16 cellular contexts compared by ENCODE assay signal in genomic region chr19:44608391-44608821, GRCh38. TPM values are rescaled to one million over a fixed set of nuclear protein-coding genes. Genes with fewer than 3 reads are reported as not detected.
DNase-seq lines count a peak whose midpoint lies in the region; ATAC-seq, FAIRE-seq and TF ChIP-seq lines count a peak whose summit lies in the region.
"Had no signal": no experiment of that assay in that cellular context is flagged by ENCODE, and none has a peak within 500 bp of the region (broad histone marks: within the 10 kb centered on the region; RNA-seq: fewer than 3 reads in every experiment).

No MANE protein-coding gene starts in this region.

- no peaks in the 10 kb centered on the region for H3K9me1 ChIP-seq in endothelial cell of umbilical vein (replicated peaks; ENCODE audit: control insufficient read depth, extremely low read depth, insufficient read depth, low read length)

- H3K9ac ChIP-seq in endothelial cell of umbilical vein (replicated peaks; ENCODE audit: extremely low read depth, insufficient read depth, low read length), result peak overlapping the region; percentile 43

- no peaks in the 10 kb centered on the region for H3K36me3 Mint-ChIP-seq in activated CD4-positive, alpha-beta T cell treated with anti-CD3 and anti-CD28 coated beads for 36 hours (ENCODE audit: low read depth)
- H3K36me3 Mint-ChIP-seq in nephron progenitor cell (ENCODE audit: low read depth), result no peaks in the 10 kb centered on the region

- peak overlapping the region; percentile 42 for H3K4me2 ChIP-seq in endothelial cell of umbilical vein (ENCODE audit: insufficient read depth, low read length)
- H3K4me2 ChIP-seq: smooth muscle cell had no signal

- peak overlapping the region; percentile 68 for H3K27ac ChIP-seq in AG04450 (ENCODE audit: low read depth, low read length)
- H3K27ac ChIP-seq in endothelial cell of umbilical vein (ENCODE audit: insufficient read depth, low read depth, low read length), result peak overlapping the region; percentile 93
- H3K27ac ChIP-seq in brain microvascular endothelial cell, result no peak overlapping the region
- H3K27ac ChIP-seq: testis had no signal

- in situ Hi-C loops in brain microvascular endothelial cell (cut with HindIII; ENCODE audit: low pct_ligation_motif_present, low sequenced_read_pairs), result no loop called here

- no peak overlapping the region for H3K4me3 Mint-ChIP-seq in activated CD4-positive, alpha-beta T cell treated with anti-CD3 and anti-CD28 coated beads for 36 hours
- H3K4me3 Mint-ChIP-seq in nephron progenitor cell, result no peak overlapping the region
- H3K4me3 Mint-ChIP-seq: activated T-cell treated with anti-CD3 and anti-CD28 coated beads, Interleukin-2, amount 50 U/mL, for 24 hours; T-helper 1 cell treated with Interleukin-12 subunit alpha and Interleukin-12 subunit beta and Interleukin-4 antibody, amounts not matched to agents 30 μg/mL and 1 μg/mL, for 36 hours had no signal

- H3K4me1 Mint-ChIP-seq in activated CD4-positive, alpha-beta T cell treated with anti-CD3 and anti-CD28 coated beads for 36 hours, result peaks cover 11% of the 10 kb centered on the region
- H3K4me1 Mint-ChIP-seq in nephron progenitor cell, result no peaks in the 10 kb centered on the region

- dilution Hi-C loops in endothelial cell of umbilical vein (cut with MboI; ENCODE audit: extremely low pct_ligation_motif_present, low sequenced_read_pairs), result no loop called here

- no peaks in the 10 kb centered on the region for H3K79me2 ChIP-seq in endothelial cell of umbilical vein (ENCODE audit: control insufficient read depth, insufficient read depth, low read length)

- H3K9me3 Mint-ChIP-seq in activated CD4-positive, alpha-beta T cell treated with anti-CD3 and anti-CD28 coated beads for 36 hours (ENCODE audit: low read depth), result no peaks in the 10 kb centered on the region
- peaks cover 19% of the 10 kb centered on the region for H3K9me3 Mint-ChIP-seq in nephron progenitor cell
- H3K9me3 Mint-ChIP-seq: activated T-cell treated with anti-CD3 and anti-CD28 coated beads, Interleukin-2, amount 50 U/mL, for 24 hours had no signal

- H3K27me3 ChIP-seq in AG04450 (ENCODE audit: control insufficient read depth, insufficient read depth, low read length) (no peaks in the 10 kb centered on the region), endothelial cell of umbilical vein (ENCODE audit: control insufficient read depth in 2 of 2, insufficient read depth in 2 of 2, low read length in 2 of 2) (no peaks in the 10 kb centered on the region), brain microvascular endothelial cell (replicated peaks) (no peaks in the 10 kb centered on the region)
- H3K27me3 ChIP-seq: testis had no signal

- H2AFZ ChIP-seq in endothelial cell of umbilical vein (ENCODE audit: low read depth, low read length), result no peak overlapping the region

- no TSS peak for BruUV-seq in endothelial cell of umbilical vein (replicated peaks; lab: Mats Ljungman, UMichigan)

- H3K4me3 ChIP-seq in AG04450 (ENCODE audit: low read depth, low read length) (no peak overlapping the region), endothelial cell of umbilical vein (replicated peaks in 1 of 3; ENCODE audit: insufficient read depth in 1 of 3, low read depth in 1 of 3, low read length in 3 of 3) (no peak overlapping the region), brain microvascular endothelial cell (ENCODE audit: low read depth, low read length) (no peak overlapping the region)
- H3K4me3 ChIP-seq: smooth muscle cell, testis had no signal

- peaks cover 6% of the 10 kb centered on the region for H3K27me3 Mint-ChIP-seq in activated CD4-positive, alpha-beta T cell treated with anti-CD3 and anti-CD28 coated beads for 36 hours
- H3K27me3 Mint-ChIP-seq in nephron progenitor cell (ENCODE audit: low read depth, poor library complexity), result peaks cover 17% of the 10 kb centered on the region

- H3K9me3 ChIP-seq in AG04450 (ENCODE audit: control insufficient read depth, insufficient read depth, low read length) (no peaks in the 10 kb centered on the region; the same call in 1 of the 2 replicates), endothelial cell of umbilical vein (replicated peaks; ENCODE audit: control insufficient read depth, insufficient read depth, low read length) (no peaks in the 10 kb centered on the region)
- H3K9me3 ChIP-seq: testis had no signal

- peak; percentile 85 for FAIRE-seq in endothelial cell of umbilical vein (lab: Jason Lieb, UNC)

- no peak for ATAC-seq in activated CD4-positive, alpha-beta T cell treated with anti-CD3 and anti-CD28 coated beads for 36 hours
- no peak for ATAC-seq in GM21619 (IDR thresholded peaks at IDR 0.05; ENCODE audit: unreplicated experiment)
- ATAC-seq: left cardiac atrium had no signal

- H4K20me1 ChIP-seq in endothelial cell of umbilical vein (replicated peaks; ENCODE audit: control insufficient read depth, extremely low read depth, insufficient read depth, low read length), result no peaks in the 10 kb centered on the region

- no peak for TF ChIP-seq POLR2A in endothelial cell of umbilical vein (IDR thresholded peaks at IDR 0.05; ENCODE audit: low read depth, low read length)

- no peak for TF ChIP-seq CTCF in AG04450 (IDR thresholded peaks at IDR 0.05; ENCODE audit: low read depth, low read length)
- no peak for TF ChIP-seq CTCF in endothelial cell of umbilical vein (IDR thresholded peaks at IDR 0.05; ENCODE audit: extremely low read depth in 1 of 2, insufficient read depth in 1 of 2, low read depth in 1 of 2, low read length in 2 of 2)
- TF ChIP-seq CTCF in brain microvascular endothelial cell (IDR thresholded peaks at IDR 0.05; ENCODE audit: low read depth, low read length, missing control alignments), result no peak
- no peak for TF ChIP-seq CTCF in nephron progenitor cell (IDR thresholded peaks at IDR 0.05)

- DNase-seq in AG04450 (ENCODE audit: low read depth, low spot score) (no peak), EH (ENCODE audit: low read depth) (peak; percentile 56), NCI-H748 (lab: John Stamatoyannopoulos, UW; ENCODE audit: unreplicated experiment) (peak; percentile 84), endothelial cell of umbilical vein (ENCODE audit: low read depth, low spot score) (peak; percentile 87), brain microvascular endothelial cell (no peak), nephron progenitor cell (no peak)
- DNase-seq in activated CD4-positive, alpha-beta T cell treated with anti-CD3 and anti-CD28 coated beads for 36 hours, result no peak
- DNase-seq: activated CD4-positive, alpha-beta T cell treated with anti-CD3 and anti-CD28 coated beads for 4 hours; activated T-cell treated with anti-CD3 and anti-CD28 coated beads, Interleukin-2, amount 50 U/mL, for 24 hours; C1 segment of cervical spinal cord; left cardiac atrium; testis had no signal

- peaks cover 52% of the 10 kb centered on the region for H3K4me1 ChIP-seq in endothelial cell of umbilical vein (ENCODE audit: control insufficient read depth, extremely low read depth, insufficient read depth, low read length)
- H3K4me1 ChIP-seq: testis had no signal

- CTCF ChIA-PET in AG04450 (lab: Charles Lee), result interaction anchor here (1.0 kb wide), 1 partner anchor 37 kb away, joined by 5 read pairs; no protein-coding TSS in a partner anchor
- CTCF ChIA-PET in endothelial cell of umbilical vein (lab: Charles Lee), result interaction anchor here (0.7 to 2.3 kb wide), 6 partner anchors 18 to 49 kb away, joined by 3 to 12 read pairs (median 4); no protein-coding TSS in a partner anchor
- CTCF ChIA-PET in activated CD4-positive, alpha-beta T cell treated with anti-CD3 and anti-CD28 coated beads for 36 hours (lab: Charles Lee), result interaction anchor here (1.1 to 1.2 kb wide), 2 partner anchors 20 to 37 kb away, joined by 3 to 4 read pairs; no protein-coding TSS in a partner anchor

- POLR2A ChIA-PET in AG04450 (lab: Yijun Ruan, JAX), result interaction anchor here (1.7 kb wide), 1 partner anchor 18 kb away, joined by 5 read pairs; no protein-coding TSS in a partner anchor
- POLR2A ChIA-PET in endothelial cell of umbilical vein (lab: Charles Lee), result no interaction called here
- POLR2A ChIA-PET in activated CD4-positive, alpha-beta T cell treated with anti-CD3 and anti-CD28 coated beads for 36 hours (lab: Charles Lee), result no interaction called here

- no peaks in the 10 kb centered on the region for H3K36me3 ChIP-seq in endothelial cell of umbilical vein (ENCODE audit: control insufficient read depth in 2 of 2, extremely low read depth in 1 of 2, insufficient read depth in 2 of 2, low read length in 2 of 2)
- no peaks in the 10 kb centered on the region for H3K36me3 ChIP-seq in brain microvascular endothelial cell (replicated peaks)

- intact Hi-C loops in endothelial cell of umbilical vein (cut with micrococcal nuclease), result loop anchor here (1.0 kb wide), 1 partner anchor 49 kb away; no protein-coding TSS in a partner anchor
- intact Hi-C loops in activated CD4-positive, alpha-beta T cell treated with anti-CD3 and anti-CD28 coated beads for 36 hours (cut with DNase I, micrococcal nuclease), result no loop called here

- no peak overlapping the region for H3K27ac Mint-ChIP-seq in activated CD4-positive, alpha-beta T cell treated with anti-CD3 and anti-CD28 coated beads for 36 hours
- H3K27ac Mint-ChIP-seq in nephron progenitor cell, result no peak overlapping the region
- H3K27ac Mint-ChIP-seq: activated T-cell treated with anti-CD3 and anti-CD28 coated beads, Interleukin-2, amount 50 U/mL, for 24 hours; T-helper 1 cell treated with Interleukin-12 subunit alpha and Interleukin-12 subunit beta and Interleukin-4 antibody, amounts not matched to agents 30 μg/mL and 1 μg/mL, for 36 hours had no signal

RNA-seq across cellular contexts. Expression of gene IGSF23, which starts 5.0 kb away (rescaled TPM):
- polyA plus RNA-seq in AG04450 (2011; rRNA removed) (0.27 and 0.37 TPM in 2 replicates), endothelial cell of umbilical vein (0.73 and 0.81 TPM in 2 replicates)
- not detected in 2 replicates for polyA minus RNA-seq in AG04450 (2011; rRNA and poly(A)+ RNA removed)
- total RNA-seq in endothelial cell of umbilical vein, result 0.35 TPM in 1 of 2 replicates, not detected in the other
- polyA plus RNA-seq in endothelial cell of umbilical vein (2011; cell fraction: cytosol; rRNA removed), result 0.58 and 0.59 TPM in 2 replicates
- polyA plus RNA-seq in endothelial cell of umbilical vein (2011; cell fraction: nucleus; rRNA removed), result 0.28 and 0.39 TPM in 2 replicates
- polyA plus RNA-seq in endothelial cell of umbilical vein (2012), result 0.78 and 1.4 TPM in 2 replicates
- 0.42 TPM in 1 of 2 replicates, not detected in the other for polyA minus RNA-seq in endothelial cell of umbilical vein
- not detected for polyA minus RNA-seq in endothelial cell of umbilical vein (2011; cell fraction: cytosol; rRNA and poly(A)+ RNA removed)
- not detected in 2 replicates for polyA minus RNA-seq in endothelial cell of umbilical vein (2011; cell fraction: nucleus; rRNA and poly(A)+ RNA removed)
- not detected for total RNA-seq in activated CD4-positive, alpha-beta T cell treated with anti-CD3 and anti-CD28 coated beads for 36 hours
- total RNA-seq: left cardiac atrium, smooth muscle cell had no signal
- polyA plus RNA-seq: neural cell, smooth muscle cell had no signal

RNA-seq across cellular contexts. Expression of gene PVR, which starts 35.3 kb away (rescaled TPM):
- polyA plus RNA-seq in AG04450 (2011; rRNA removed), result 125 and 151 TPM in 2 replicates
- polyA minus RNA-seq in AG04450 (2011; rRNA and poly(A)+ RNA removed), result 148 and 175 TPM in 2 replicates
- total RNA-seq in endothelial cell of umbilical vein, result 133 and 199 TPM in 2 replicates
- polyA plus RNA-seq in endothelial cell of umbilical vein, result 226 and 276 TPM in 2 replicates
- 186 and 209 TPM in 2 replicates for polyA plus RNA-seq in endothelial cell of umbilical vein (2011; cell fraction: cytosol; rRNA removed)
- polyA plus RNA-seq in endothelial cell of umbilical vein (2011; cell fraction: nucleus; rRNA removed), result 237 and 251 TPM in 2 replicates
- polyA plus RNA-seq in endothelial cell of umbilical vein (2012), result 200 and 203 TPM in 2 replicates
- 236 and 278 TPM in 2 replicates for polyA minus RNA-seq in endothelial cell of umbilical vein
- 32.5 TPM for polyA minus RNA-seq in endothelial cell of umbilical vein (2011; cell fraction: cytosol; rRNA and poly(A)+ RNA removed)
- polyA minus RNA-seq in endothelial cell of umbilical vein (2011; cell fraction: nucleus; rRNA and poly(A)+ RNA removed), result 124 and 132 TPM in 2 replicates
- 10 to 100 TPM; 10.9 to 11.3 TPM for total RNA-seq in activated CD4-positive, alpha-beta T cell treated with anti-CD3 and anti-CD28 coated beads for 36 hours

Comparison
In these comparisons a context has a peak if more than half of its experiments do, and no peak if none do; other contexts are left out.
1. DNase-seq: peak in EH (single experiment), NCI-H748 (single experiment) and endothelial cell of umbilical vein (single experiment); none in AG04450 (single experiment), activated CD4-positive, alpha-beta T cell treated with anti-CD3 and anti-CD28 coated beads for 36 hours (single experiment), brain microvascular endothelial cell (single experiment) and nephron progenitor cell (single experiment).
2. RNA of gene PVR, which starts 35.3 kb away (total RNA-seq): 133 to 199 TPM in endothelial cell of umbilical vein; 10.9 to 11.3 TPM in activated CD4-positive, alpha-beta T cell treated with anti-CD3 and anti-CD28 coated beads for 36 hours; every median in the first group is over 10 times any median in the second.